ENCODE assay signal across 13 cellular contexts in the genomic region with DNA sequence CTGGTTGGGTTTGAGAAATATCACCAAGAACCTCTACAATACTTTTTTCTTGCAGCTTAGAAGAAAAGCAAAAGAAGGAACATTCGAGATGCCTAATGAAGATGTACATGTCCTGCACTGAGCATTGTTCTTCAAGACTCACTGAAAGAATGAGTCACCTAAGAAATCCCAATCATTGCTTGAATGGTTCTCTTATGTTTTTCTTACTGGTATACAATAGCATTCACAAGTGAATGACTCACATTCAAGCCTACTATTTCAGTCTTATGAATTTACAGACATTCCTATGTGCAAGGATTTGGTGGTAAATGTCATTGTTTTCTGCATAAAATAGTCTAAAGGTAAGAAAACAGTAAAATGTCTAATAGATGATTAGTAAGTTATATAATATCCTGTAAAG.
A peak's percentile ranks its signal among the peaks of the same experiment; 100 is the strongest.
DNase-seq lines count a peak whose midpoint lies in the region; ATAC-seq lines count a peak whose summit lies in the region.
"Had no signal": no experiment of that assay in that cellular context is flagged by ENCODE, and none has a peak within 500 bp of the region (broad histone marks: within the 10 kb centered on the region; RNA-seq: fewer than 3 reads in every experiment).

No MANE protein-coding gene starts in this region.

- DNase-seq in SJSA1 (ENCODE audit: low read depth in 1 of 2, low spot score in 2 of 2) (peak in 1 of 2 experiments; percentile 77), fibroblast of peridontal ligament (ENCODE audit: extremely low read depth) (peak; percentile 89), stromal cell of bone marrow (ENCODE audit: low read depth) (peak; percentile 53), NCI-H345 (lab: John Stamatoyannopoulos, UW) (no peak), left colon (no peak), G401 (ENCODE audit: low spot score) (no peak)
- DNase-seq: activated naive CD4-positive, alpha-beta T cell treated with anti-CD3 and anti-CD28 coated beads, Interleukin-2, amount 50 U/mL, for 16 hours; GOT3; NCI-H446; posterior cingulate gyrus; SJCRH30 had no signal

- intact Hi-C loops in left colon (cut with DNase I, micrococcal nuclease): no loop called here

- H3K4me1 ChIP-seq in SJSA1 (replicated peaks): peaks cover 20% of the 10 kb centered on the region
- H3K4me1 ChIP-seq: SJCRH30 had no signal

- H3K4me3 ChIP-seq in SJSA1: no peak overlapping the region
- H3K4me3 ChIP-seq: SJCRH30, thoracic aorta had no signal

- H3K27ac ChIP-seq in SJSA1: peak overlapping the region; percentile 88
- H3K27ac ChIP-seq: SJCRH30, thoracic aorta had no signal

- in situ Hi-C loops in G401 (cut with HindIII; ENCODE audit: low sequenced_read_pairs): no loop called here

- H3K36me3 ChIP-seq in SJSA1: no peaks in the 10 kb centered on the region
- H3K36me3 ChIP-seq: SJCRH30, thoracic aorta had no signal

- H3K27me3 ChIP-seq in SJSA1 (replicated peaks): no peaks in the 10 kb centered on the region
- H3K27me3 ChIP-seq: SJCRH30 had no signal

- no peaks in the 10 kb centered on the region for H3K9me3 ChIP-seq in SJSA1 (replicated peaks)
- H3K9me3 ChIP-seq: SJCRH30, thoracic aorta had no signal

- ATAC-seq in GM21786 (IDR thresholded peaks at IDR 0.05; ENCODE audit: unreplicated experiment): peak; percentile 44
- ATAC-seq in left colon: no peak

Comparison
In these comparisons a context has a peak if more than half of its experiments do, and no peak if none do; other contexts are left out.
1. DNase-seq: peak in fibroblast of peridontal ligament (single experiment) and stromal cell of bone marrow (single experiment); none in NCI-H345 (single experiment), left colon (0 of 2) and G401 (single experiment).